ENCODE assay signal across 22 cellular contexts in genomic region chr19:11066326-11066725, GRCh38.
"Had no signal": no experiment of that assay in that cellular context is flagged by ENCODE, and none has a peak within 500 bp of the region (broad histone marks: within the 10 kb centered on the region; RNA-seq: fewer than 3 reads in every experiment).

No MANE protein-coding gene starts in this region.

- ATAC-seq: activated T-helper 17 cell treated with anti-CD3 and anti-CD28 coated beads, Interleukin-2, amount 50 U/mL, for 72 hours; K562; PC-3 had no signal

- H3K4me3 Mint-ChIP-seq: activated B cell treated with CpG ODN at 0.5 μM for 24 hours; activated CD4-positive, alpha-beta memory T cell treated with anti-CD3 and anti-CD28 coated beads, Interleukin-2, amount 10 ng/mL, durations not matched to agents 7 days and 5 days; activated CD4-positive, alpha-beta T cell treated with anti-CD3 and anti-CD28 coated beads, Interleukin-2, amount 10 ng/mL, durations not matched to agents 7 days and 5 days; activated naive CD4-positive, alpha-beta T cell treated with anti-CD3 and anti-CD28 coated beads, Interleukin-2, amount 10 ng/mL, durations not matched to agents 7 days and 5 days; activated T-helper 17 cell treated with anti-CD3 and anti-CD28 coated beads, Interleukin-2, amount 50 U/mL, for 72 hours had no signal

- H3K27me3 ChIP-seq: breast epithelium had no signal

- H3K27me3 Mint-ChIP-seq: activated CD4-positive, alpha-beta memory T cell treated with anti-CD3 and anti-CD28 coated beads, Interleukin-2, amount 10 ng/mL, durations not matched to agents 7 days and 5 days; activated CD4-positive, alpha-beta T cell treated with anti-CD3 and anti-CD28 coated beads, Interleukin-2, amount 10 ng/mL, durations not matched to agents 7 days and 5 days; activated naive CD4-positive, alpha-beta T cell treated with anti-CD3 and anti-CD28 coated beads, Interleukin-2, amount 10 ng/mL, durations not matched to agents 7 days and 5 days; activated T-helper 17 cell treated with anti-CD3 and anti-CD28 coated beads, Interleukin-2, amount 50 U/mL, for 72 hours had no signal

- H3K9me3 Mint-ChIP-seq: activated CD4-positive, alpha-beta memory T cell treated with anti-CD3 and anti-CD28 coated beads, Interleukin-2, amount 10 ng/mL, durations not matched to agents 7 days and 5 days; activated CD4-positive, alpha-beta T cell treated with anti-CD3 and anti-CD28 coated beads, Interleukin-2, amount 10 ng/mL, durations not matched to agents 7 days and 5 days; activated naive CD4-positive, alpha-beta T cell treated with anti-CD3 and anti-CD28 coated beads, Interleukin-2, amount 10 ng/mL, durations not matched to agents 7 days and 5 days; activated T-helper 17 cell treated with anti-CD3 and anti-CD28 coated beads, Interleukin-2, amount 50 U/mL, for 72 hours had no signal

- H3K27ac Mint-ChIP-seq: activated B cell treated with CpG ODN at 0.5 μM for 24 hours; activated CD4-positive, alpha-beta memory T cell treated with anti-CD3 and anti-CD28 coated beads, Interleukin-2, amount 10 ng/mL, durations not matched to agents 7 days and 5 days; activated CD4-positive, alpha-beta T cell treated with anti-CD3 and anti-CD28 coated beads, Interleukin-2, amount 10 ng/mL, durations not matched to agents 7 days and 5 days; activated naive CD4-positive, alpha-beta T cell treated with anti-CD3 and anti-CD28 coated beads, Interleukin-2, amount 10 ng/mL, durations not matched to agents 7 days and 5 days; activated T-helper 17 cell treated with anti-CD3 and anti-CD28 coated beads, Interleukin-2, amount 50 U/mL, for 72 hours had no signal

- H3K9me3 ChIP-seq: breast epithelium had no signal

- DNase-seq: activated B cell treated with CpG ODN at 0.5 μM for 24 hours; activated CD4-positive, alpha-beta memory T cell treated with anti-CD3 and anti-CD28 coated beads, Interleukin-2, amount 10 ng/mL, durations not matched to agents 7 days and 5 days; activated CD4-positive, alpha-beta T cell treated with anti-CD3 and anti-CD28 coated beads, Interleukin-2, amount 10 ng/mL, durations not matched to agents 7 days and 5 days; activated gamma-delta T cell; activated naive CD4-positive, alpha-beta T cell treated with anti-CD3 and anti-CD28 coated beads, Interleukin-2, amount 10 ng/mL, durations not matched to agents 7 days and 5 days; activated T-cell treated with anti-CD3 and anti-CD28 coated beads for 4 hours; activated T-cell treated with anti-CD3 and anti-CD28 coated beads, Interleukin-2, amount 50 U/mL, for 48 hours; aorta; Karpas-422; NCI-H1105 treated with DMSO at 0.1 percent for 48 hours; NCI-H1436 treated with DMSO at 0.1 percent for 48 hours; NCI-H187 treated with DMSO at 0.1 percent for 48 hours; NCI-H2081 treated with DMSO at 0.1 percent for 48 hours; NCI-H446; NCI-H524; PC-3; SIG-M5; T-helper 2 cell; T1000 had no signal

- H3K4me1 ChIP-seq: breast epithelium had no signal

- H3K27ac ChIP-seq: breast epithelium had no signal

- H3K4me1 Mint-ChIP-seq: activated B cell treated with CpG ODN at 0.5 μM for 24 hours had no signal

- H3K4me3 ChIP-seq: breast epithelium, K562 had no signal

- H3K36me3 ChIP-seq: breast epithelium had no signal
